ENCODE assay signal across 9 cellular contexts in genomic region chr9:33081128-33081851, GRCh38. TPM values are rescaled to one million over a fixed set of nuclear protein-coding genes. Genes with fewer than 3 reads are reported as not detected.
A peak's percentile ranks its signal among the peaks of the same experiment; 100 is the strongest.
DNase-seq lines count a peak whose midpoint lies in the region; ATAC-seq and TF ChIP-seq lines count a peak whose summit lies in the region.
"Had no signal": no experiment of that assay in that cellular context is flagged by ENCODE, and none has a peak within 500 bp of the region (broad histone marks: within the 10 kb centered on the region; RNA-seq: fewer than 3 reads in every experiment).

No MANE protein-coding gene starts in this region.

- no peak overlapping the region for H4K91ac ChIP-seq in neuronal stem cell (ENCODE audit: low read depth, low read length, poor library complexity)

- H3K4me3 Mint-ChIP-seq in CD4-positive, CD25-positive, alpha-beta regulatory T cell = no peak overlapping the region
- H3K4me3 Mint-ChIP-seq: T-helper 1 cell treated with Interleukin-12 subunit alpha and Interleukin-12 subunit beta and Interleukin-4 antibody, amounts not matched to agents 30 μg/mL and 1 μg/mL, for 36 hours had no signal

- TF ChIP-seq CTCF in GM20000 (IDR thresholded peaks at IDR 0.05; ENCODE audit: extremely low read depth, missing control alignments) = peak; percentile 40
- peak; percentile 76 for TF ChIP-seq CTCF in LNCAP (IDR thresholded peaks at IDR 0.05)
- TF ChIP-seq CTCF in foreskin fibroblast (IDR thresholded peaks at IDR 0.05; ENCODE audit: low read depth, low read length) = peak; percentile 58
- TF ChIP-seq CTCF in thyroid gland (IDR thresholded peaks at IDR 0.05) = peak; percentile 33 to 98 (median 82)

- peak overlapping the region; percentile 81 for H2AFZ ChIP-seq in neuronal stem cell (ENCODE audit: low read length)

- no peaks in the 10 kb centered on the region for H3K79me1 ChIP-seq in neuronal stem cell (ENCODE audit: low read depth, low read length)

- H3K9me3 ChIP-seq in CD4-positive, CD25-positive, alpha-beta regulatory T cell (ENCODE audit: control insufficient read depth in 2 of 2, low read length in 2 of 2) = no peaks in the 10 kb centered on the region
- peaks cover 0 to 3% of the 10 kb centered on the region in 2 donors for H3K9me3 ChIP-seq in neuronal stem cell (replicated peaks in 1 of 2; ENCODE audit: control insufficient read depth in 2 of 2, insufficient read depth in 1 of 2, low read depth in 1 of 2, low read length in 2 of 2)
- H3K9me3 ChIP-seq in thyroid gland = no peaks in the 10 kb centered on the region

- TF ChIP-seq POLR2A in thyroid gland (IDR thresholded peaks at IDR 0.05) = no peak

- H2BK120ac ChIP-seq in neuronal stem cell (ENCODE audit: low read depth, low read length) = no peak overlapping the region

- H3K14ac ChIP-seq in neuronal stem cell (ENCODE audit: low read length) = no peak overlapping the region

- H3K4me1 Mint-ChIP-seq in CD4-positive, CD25-positive, alpha-beta regulatory T cell = peaks cover 13 to 30% (median 19%) of the 10 kb centered on the region in 4 donors

- no peak overlapping the region for H4K8ac ChIP-seq in neuronal stem cell (ENCODE audit: low read depth, low read length)

- no peak overlapping the region for H3K9ac ChIP-seq in neuronal stem cell (ENCODE audit: low read depth, low read length, poor library complexity)

- DNase-seq in CD4-positive, CD25-positive, alpha-beta regulatory T cell = peak; percentile 40 to 94 (median 80)
- DNase-seq in GM20000 (ENCODE audit: low spot score) (peak; percentile 80), RPMI8226 (peak; percentile 70), foreskin fibroblast (peak; percentile 69 to 89), neuronal stem cell (ENCODE audit: low spot score) (peak; percentile 78), thyroid gland (peak; percentile 49 to 56)
- peak; percentile 82 for DNase-seq in activated effector memory CD4-positive, alpha-beta T cell treated with anti-CD3 and anti-CD28 coated beads, Interleukin-2, amount 50 U/mL, for 16 hours

- H3K36me3 ChIP-seq in CD4-positive, CD25-positive, alpha-beta regulatory T cell (ENCODE audit: control insufficient read depth, insufficient read depth, low read length) = no peaks in the 10 kb centered on the region
- H3K36me3 ChIP-seq in neuronal stem cell (replicated peaks in 1 of 2; ENCODE audit: control insufficient read depth in 2 of 2, insufficient read depth in 2 of 2, low read length in 2 of 2) (no peaks in the 10 kb centered on the region), thyroid gland (no peaks in the 10 kb centered on the region)

- H2BK12ac ChIP-seq in neuronal stem cell (ENCODE audit: low read length) = no peak overlapping the region

- no peaks in the 10 kb centered on the region for H3K36me3 Mint-ChIP-seq in CD4-positive, CD25-positive, alpha-beta regulatory T cell

- H3K27me3 ChIP-seq in CD4-positive, CD25-positive, alpha-beta regulatory T cell (ENCODE audit: control insufficient read depth, insufficient read depth, low read length) = no peaks in the 10 kb centered on the region
- H3K27me3 ChIP-seq in neuronal stem cell (ENCODE audit: control insufficient read depth in 3 of 3, insufficient read depth in 3 of 3, low read depth in 1 of 3, low read length in 3 of 3) (no peaks in the 10 kb centered on the region), thyroid gland (no peaks in the 10 kb centered on the region)

- H2AK5ac ChIP-seq in neuronal stem cell (ENCODE audit: low read depth, low read length) = no peak overlapping the region

- H3K4me3 ChIP-seq in CD4-positive, CD25-positive, alpha-beta regulatory T cell (ENCODE audit: low read depth, low read length) = peak overlapping the region; percentile 70
- peak overlapping the region; percentile 5 to 38 for H3K4me3 ChIP-seq in foreskin fibroblast (ENCODE audit: low read depth in 1 of 2, low read length in 2 of 2)
- peak overlapping the region in 1 of 2 donors; percentile 48 for H3K4me3 ChIP-seq in neuronal stem cell (ENCODE audit: low read length in 2 of 2)
- H3K4me3 ChIP-seq in thyroid gland (replicated peaks in 1 of 3) = no peak overlapping the region

- no peaks in the 10 kb centered on the region for H3K9me3 Mint-ChIP-seq in CD4-positive, CD25-positive, alpha-beta regulatory T cell
- H3K9me3 Mint-ChIP-seq: T-helper 1 cell treated with Interleukin-12 subunit alpha and Interleukin-12 subunit beta and Interleukin-4 antibody, amounts not matched to agents 30 μg/mL and 1 μg/mL, for 36 hours had no signal

- H3K4me1 ChIP-seq in CD4-positive, CD25-positive, alpha-beta regulatory T cell (ENCODE audit: control insufficient read depth, insufficient read depth, low read length, poor library complexity, severe bottlenecking) = peaks cover 24% of the 10 kb centered on the region
- H3K4me1 ChIP-seq in neuronal stem cell (ENCODE audit: control insufficient read depth in 2 of 2, insufficient read depth in 1 of 2, low read depth in 1 of 2, low read length in 2 of 2) (no peaks in the 10 kb centered on the region), thyroid gland (peaks cover 0 to 6% of the 10 kb centered on the region in 2 donors)

- H2BK5ac ChIP-seq in neuronal stem cell (ENCODE audit: low read length) = no peak overlapping the region

- H3K18ac ChIP-seq in neuronal stem cell (ENCODE audit: low read length) = no peak overlapping the region

- no peak overlapping the region for H2BK15ac ChIP-seq in neuronal stem cell (ENCODE audit: low read length)

- intact Hi-C loops in thyroid gland (cut with DNase I) = loop anchor here (5.0 kb wide), 1 partner anchor 86 kb away; the partner anchor contains the start of gene B4GALT1

- H3K27ac Mint-ChIP-seq in CD4-positive, CD25-positive, alpha-beta regulatory T cell = no peak overlapping the region

- no peak overlapping the region for H3K23ac ChIP-seq in neuronal stem cell (ENCODE audit: low read depth, low read length, poor library complexity)

- no peaks in the 10 kb centered on the region for H3K27me3 Mint-ChIP-seq in CD4-positive, CD25-positive, alpha-beta regulatory T cell

- no peak overlapping the region for H3K4ac ChIP-seq in neuronal stem cell (ENCODE audit: low read length)

- no peak overlapping the region for H3K4me2 ChIP-seq in neuronal stem cell (ENCODE audit: insufficient read depth, low read length, poor library complexity, severe bottlenecking)

- H3K27ac ChIP-seq in CD4-positive, CD25-positive, alpha-beta regulatory T cell (ENCODE audit: insufficient read depth, low read length, poor library complexity, severe bottlenecking) = peak overlapping the region; percentile 53
- H3K27ac ChIP-seq in neuronal stem cell (replicated peaks; ENCODE audit: low read length) (no peak overlapping the region), thyroid gland (peak overlapping the region in 2 of 3 donors; percentile 1 to 24)

- peak; percentile 55 to 58 for ATAC-seq in CD4-positive, CD25-positive, alpha-beta regulatory T cell (ENCODE audit: low read depth in 2 of 2)

- WGBS in neuronal stem cell (ENCODE audit: extremely low coverage in 2 of 2, insufficient read length in 2 of 2, insufficient replicate concordance in 1 of 2), 2 donors = no CpG with 5 or more reads among the region's 9 CpGs
- 14 to 15% methylated on average over 9 of the region's 9 CpGs for WGBS in thyroid gland, 2 donors

RNA-seq across cellular contexts. Expression of gene SMU1, which starts 4.8 kb away (rescaled TPM):
- 22.7 TPM for total RNA-seq in CD4-positive, CD25-positive, alpha-beta regulatory T cell
- polyA plus RNA-seq in CD4-positive, CD25-positive, alpha-beta regulatory T cell = 10 to 100 TPM; 23.7 to 27.9 (median 24.9) TPM
- polyA plus RNA-seq in neuronal stem cell (2013, experiment 1 of 2) = 14.0 TPM
- polyA plus RNA-seq in neuronal stem cell (2013, experiment 2 of 2) = 14.7 TPM
- total RNA-seq in thyroid gland = 10 to 100 TPM; 19.8 to 24.2 (median 22.1) TPM

RNA-seq across cellular contexts. Expression of gene DNAJA1, which starts 56.2 kb away (rescaled TPM):
- total RNA-seq in CD4-positive, CD25-positive, alpha-beta regulatory T cell = 214 TPM
- 100 to 1,000 TPM in 2 of 4 donors, 10 to 100 TPM in 2; 82.4 to 106 (median 99.1) TPM for polyA plus RNA-seq in CD4-positive, CD25-positive, alpha-beta regulatory T cell
- polyA plus RNA-seq in neuronal stem cell (2013, experiment 1 of 2) = 153 TPM
- polyA plus RNA-seq in neuronal stem cell (2013, experiment 2 of 2) = 152 TPM
- total RNA-seq in thyroid gland = 100 to 1,000 TPM in 2 of 4 donors, 10 to 100 TPM in 2; 81.8 to 118 (median 108) TPM

Comparison
In these comparisons a context has a peak if more than half of its experiments do, and no peak if none do; other contexts are left out.
1. H3K4me3 ChIP-seq: peak in CD4-positive, CD25-positive, alpha-beta regulatory T cell (single experiment) and foreskin fibroblast (2 of 2); none in thyroid gland (0 of 3).
2. Peak in every context shown above with its lines, with median percentiles within 50 percentile points of each other: DNase-seq and CTCF ChIP-seq.